In the genomic region with DNA sequence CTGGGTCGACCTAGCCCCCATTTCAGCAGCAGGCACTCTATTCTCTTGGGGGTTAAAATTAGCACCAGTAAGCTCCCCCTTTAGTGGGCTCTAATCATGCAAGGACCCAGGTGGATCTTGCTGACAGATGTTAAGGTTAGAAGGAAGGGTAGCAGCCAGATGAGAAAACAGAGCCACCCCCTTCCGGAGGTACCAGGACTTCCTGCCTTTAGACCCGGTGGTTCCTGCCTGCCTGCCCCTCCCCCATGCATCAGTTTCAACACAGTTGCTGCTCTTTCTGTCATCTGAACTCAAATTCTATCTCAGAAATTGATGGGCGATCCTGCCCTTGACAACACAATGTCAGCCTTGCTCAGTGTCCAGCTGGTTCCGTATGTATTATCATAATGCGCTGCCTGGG, we compare ENCODE assay signal across 9 cellular contexts.
DNase-seq lines count a peak whose midpoint lies in the region; ATAC-seq, FAIRE-seq and TF ChIP-seq lines count a peak whose summit lies in the region.
"Had no signal": no experiment of that assay in that cellular context is flagged by ENCODE, and none has a peak within 500 bp of the region (broad histone marks: within the 10 kb centered on the region; RNA-seq: fewer than 3 reads in every experiment).

No MANE protein-coding gene starts in this region.

- H3K36me3 ChIP-seq in OCI-LY3 (replicated peaks; ENCODE audit: low read depth, low read length): no peaks in the 10 kb centered on the region

- peaks cover 16% of the 10 kb centered on the region for H3K4me1 ChIP-seq in OCI-LY3 (ENCODE audit: low read length)

- no peak overlapping the region for H3K27ac ChIP-seq in OCI-LY3 (ENCODE audit: low read length)

- H3K4me1 Mint-ChIP-seq in activated naive CD8-positive, alpha-beta T cell treated with anti-CD3 and anti-CD28 coated beads, Interleukin-2, amount 10 ng/mL, durations not matched to agents 7 days and 5 days: peaks cover 26% of the 10 kb centered on the region

- peak overlapping the region; percentile 33 for H3K4me3 ChIP-seq in OCI-LY3 (ENCODE audit: low read length)

- H3K79me2 ChIP-seq in OCI-LY3 (ENCODE audit: low read length): no peaks in the 10 kb centered on the region

- H3K4me3 Mint-ChIP-seq in activated naive CD8-positive, alpha-beta T cell treated with anti-CD3 and anti-CD28 coated beads, Interleukin-2, amount 10 ng/mL, durations not matched to agents 7 days and 5 days: peak overlapping the region; percentile 47
- H3K4me3 Mint-ChIP-seq: natural killer cell treated with Interleukin-12 subunit alpha and Interleukin-12 subunit beta and Interleukin-15 and Interleukin-18, amount 100 ng/mL, for 72 hours had no signal

- H4K20me1 ChIP-seq in OCI-LY3 (ENCODE audit: insufficient read depth, low read length): no peaks in the 10 kb centered on the region

- no peaks in the 10 kb centered on the region for H3K27me3 ChIP-seq in OCI-LY3 (ENCODE audit: low read depth, low read length)

- peak; percentile 72 for DNase-seq in CMK (ENCODE audit: low read depth)
- DNase-seq in activated naive CD8-positive, alpha-beta T cell treated with anti-CD3 and anti-CD28 coated beads, Interleukin-2, amount 10 ng/mL, durations not matched to agents 7 days and 5 days: peak; percentile 63
- peak; percentile 11 for DNase-seq in stimulated activated CD8-positive, alpha-beta memory T cell treated with anti-CD3 and anti-CD28 coated beads, Interleukin-4, amount 100 ng/mL, for 24 hours (ENCODE audit: low read depth)
- no peak for DNase-seq in D721Med (ENCODE audit: insufficient read length, low spot score)
- no peak for DNase-seq in GM19240 (ENCODE audit: insufficient read length, low spot score)
- DNase-seq in HCEC 1CT: no peak

- no peak for TF ChIP-seq CTCF in OCI-LY3 (IDR thresholded peaks at IDR 0.05; ENCODE audit: low read depth, low read length)
- no peak for TF ChIP-seq CTCF in D721Med (IDR thresholded peaks at IDR 0.05; ENCODE audit: insufficient read depth, missing control alignments)

- peaks cover 10% of the 10 kb centered on the region for H3K36me3 Mint-ChIP-seq in activated naive CD8-positive, alpha-beta T cell treated with anti-CD3 and anti-CD28 coated beads, Interleukin-2, amount 10 ng/mL, durations not matched to agents 7 days and 5 days
- H3K36me3 Mint-ChIP-seq: natural killer cell treated with Interleukin-12 subunit alpha and Interleukin-12 subunit beta and Interleukin-15 and Interleukin-18, amount 100 ng/mL, for 72 hours had no signal

- H2AFZ ChIP-seq in OCI-LY3 (ENCODE audit: low read depth, low read length): no peak overlapping the region

- ATAC-seq in GM21576 (IDR thresholded peaks at IDR 0.05; ENCODE audit: unreplicated experiment): peak; percentile 82
- peak; percentile 91 for ATAC-seq in activated naive CD8-positive, alpha-beta T cell treated with anti-CD3 and anti-CD28 coated beads, Interleukin-2, amount 10 ng/mL, durations not matched to agents 7 days and 5 days (ENCODE audit: low read depth)

- H3K27ac Mint-ChIP-seq in activated naive CD8-positive, alpha-beta T cell treated with anti-CD3 and anti-CD28 coated beads, Interleukin-2, amount 10 ng/mL, durations not matched to agents 7 days and 5 days: peak overlapping the region; percentile 77
- H3K27ac Mint-ChIP-seq: natural killer cell treated with Interleukin-12 subunit alpha and Interleukin-12 subunit beta and Interleukin-15 and Interleukin-18, amount 100 ng/mL, for 72 hours had no signal

- H3K9ac ChIP-seq in OCI-LY3 (ENCODE audit: low read length): no peak overlapping the region

- H3K9me3 ChIP-seq in OCI-LY3 (ENCODE audit: insufficient read depth, low read length): no peaks in the 10 kb centered on the region

- peaks cover 4% of the 10 kb centered on the region for H3K27me3 Mint-ChIP-seq in activated naive CD8-positive, alpha-beta T cell treated with anti-CD3 and anti-CD28 coated beads, Interleukin-2, amount 10 ng/mL, durations not matched to agents 7 days and 5 days

- H3K9me3 Mint-ChIP-seq in activated naive CD8-positive, alpha-beta T cell treated with anti-CD3 and anti-CD28 coated beads, Interleukin-2, amount 10 ng/mL, durations not matched to agents 7 days and 5 days: peaks cover 4% of the 10 kb centered on the region

- POLR2A ChIA-PET in activated naive CD8-positive, alpha-beta T cell treated with anti-CD3 and anti-CD28 coated beads, Interleukin-2, amount 10 ng/mL, durations not matched to agents 7 days and 5 days (lab: Charles Lee): no interaction called here

- peak overlapping the region; percentile 46 for H3K4me2 ChIP-seq in OCI-LY3 (ENCODE audit: low read length)

- no peak for FAIRE-seq in D721Med (lab: Jason Lieb, UNC)

Comparison
In these comparisons a context has a peak if more than half of its experiments do, and no peak if none do; other contexts are left out.
1. DNase-seq: peak in CMK (single experiment), activated naive CD8-positive, alpha-beta T cell treated with anti-CD3 and anti-CD28 coated beads, Interleukin-2, amount 10 ng/mL, durations not matched to agents 7 days and 5 days (single experiment) and stimulated activated CD8-positive, alpha-beta memory T cell treated with anti-CD3 and anti-CD28 coated beads, Interleukin-4, amount 100 ng/mL, for 24 hours (single experiment); none in D721Med (single experiment), GM19240 (single experiment) and HCEC 1CT (single experiment).